ENCODE assay signal across 2 cellular contexts in genomic region chr22:36306227-36306626, GRCh38.
TF ChIP-seq lines count a peak whose summit lies in the region.

No MANE protein-coding gene starts in this region.

TF ChIP-seq in WTC11, 78 proteins besides CTCF, POLR2A, EP300 and RAD21:
- TF ChIP-seq IRF2 (CRISPR knock-in tag; IDR thresholded peaks at IDR 0.05; ENCODE audit: borderline replicate concordance, low read depth) (no peak), ZMAT4 (CRISPR knock-in tag; IDR thresholded peaks at IDR 0.05) (no peak), GTF2I (CRISPR knock-in tag; conservative IDR thresholded peaks at IDR 0.05) (no peak), CBFB (CRISPR knock-in tag; IDR thresholded peaks at IDR 0.05; ENCODE audit: low read depth) (no peak), FOXJ3 (CRISPR knock-in tag; IDR thresholded peaks at IDR 0.05; ENCODE audit: borderline replicate concordance) (no peak)

TF ChIP-seq in SK-N-SH, 30 proteins besides CTCF, POLR2A, EP300 and RAD21:
- no peak for TF ChIP-seq USF1 (IDR thresholded peaks at IDR 0.05; ENCODE audit: borderline replicate concordance, low read depth)
- no peak for TF ChIP-seq NRF1 (IDR thresholded peaks at IDR 0.05; ENCODE audit: low read depth, low read length)
- TF ChIP-seq FOXM1 (IDR thresholded peaks at IDR 0.05; ENCODE audit: low read depth), result no peak
- TF ChIP-seq YY1 (IDR thresholded peaks at IDR 0.05; ENCODE audit: low read depth), result no peak
- TF ChIP-seq SMC3 (IDR thresholded peaks at IDR 0.05; ENCODE audit: low read depth, low read length), result no peak
- TF ChIP-seq EZH2phosphoT487 (IDR thresholded peaks at IDR 0.05; ENCODE audit: borderline replicate concordance, low read depth), result no peak
- no peak for TF ChIP-seq TEAD4 (IDR thresholded peaks at IDR 0.05; ENCODE audit: borderline replicate concordance, insufficient read depth)
- no peak for TF ChIP-seq MAX (IDR thresholded peaks at IDR 0.05; ENCODE audit: low read depth)
- no peak for TF ChIP-seq TAF1 (IDR thresholded peaks at IDR 0.05; ENCODE audit: borderline replicate concordance, low read depth, low read length)
- TF ChIP-seq POLR2AphosphoS5 (IDR thresholded peaks at IDR 0.05; ENCODE audit: low read depth, low read length), result no peak
- no peak for TF ChIP-seq USF2 (IDR thresholded peaks at IDR 0.05; ENCODE audit: borderline replicate concordance, low read depth, low read length)
- TF ChIP-seq JUND (IDR thresholded peaks at IDR 0.05), result no peak
- no peak for TF ChIP-seq ZBTB33 (IDR thresholded peaks at IDR 0.05; ENCODE audit: borderline replicate concordance, low read depth)
- TF ChIP-seq RFX5 (IDR thresholded peaks at IDR 0.05; ENCODE audit: low read length), result no peak
- no peak for TF ChIP-seq RXRA (IDR thresholded peaks at IDR 0.05; ENCODE audit: borderline replicate concordance, low read depth)
- TF ChIP-seq PBX3 (IDR thresholded peaks at IDR 0.05), result no peak
- no peak for TF ChIP-seq ELF1 (IDR thresholded peaks at IDR 0.05)
- TF ChIP-seq MEF2A (IDR thresholded peaks at IDR 0.05; ENCODE audit: borderline replicate concordance, low read depth), result no peak
